33 cellular contexts compared by ENCODE assay signal in genomic region chr2:7168012-7168411, GRCh38.
"Had no signal": no experiment of that assay in that cellular context is flagged by ENCODE, and none has a peak within 500 bp of the region (broad histone marks: within the 10 kb centered on the region; RNA-seq: fewer than 3 reads in every experiment).

No MANE protein-coding gene starts in this region.

- DNase-seq: Karpas-422, Kasumi-1, MG63, MM.1S, MV-4-11, NCI-H1048, NCI-H1092, NCI-H1092 treated with DMSO at 0.1 percent for 48 hours, NCI-H1105, NCI-H1105 treated with DMSO at 0.1 percent for 48 hours, NCI-H1417, NCI-H1417 treated with DMSO at 0.1 percent for 48 hours, NCI-H1436, NCI-H1436 treated with DMSO at 0.1 percent for 48 hours, NCI-H146, NCI-H1694, NCI-H1694 treated with DMSO at 0.1 percent for 48 hours, NCI-H187, NCI-H187 treated with DMSO at 0.1 percent for 48 hours, NCI-H1930, NCI-H2029, NCI-H2029 treated with DMSO at 0.1 percent for 48 hours, NCI-H2081, NCI-H2081 treated with DMSO at 0.1 percent for 48 hours, NCI-H2107, NCI-H2171, NCI-H2227 treated with DMSO at 0.1 percent for 48 hours, NCI-H226, NCI-H345, NCI-H446, NCI-H446 treated with DMSO at 0.1 percent for 48 hours, NCI-H510A, NCI-H510A treated with DMSO at 0.1 percent for 48 hours had no signal

- H3K36me3 ChIP-seq: MG63 had no signal

- H3K27me3 ChIP-seq: MG63 had no signal

- H3K9me3 ChIP-seq: MG63 had no signal

- H3K4me3 ChIP-seq: MG63 had no signal
